ENCODE assay signal across 19 cellular contexts in genomic region chr10:54869022-54869421, GRCh38.
A peak's percentile ranks its signal among the peaks of the same experiment; 100 is the strongest.
DNase-seq lines count a peak whose midpoint lies in the region; ATAC-seq and TF ChIP-seq lines count a peak whose summit lies in the region.
"Had no signal": no experiment of that assay in that cellular context is flagged by ENCODE, and none has a peak within 500 bp of the region (broad histone marks: within the 10 kb centered on the region; RNA-seq: fewer than 3 reads in every experiment).

No MANE protein-coding gene starts in this region.

- H3K27ac ChIP-seq in osteoblast (ENCODE audit: low read depth, low read length) = no peak overlapping the region

- no peak overlapping the region for H3K4me3 Mint-ChIP-seq in mesothelial cell of epicardium
- no peak overlapping the region for H3K4me3 Mint-ChIP-seq in activated CD4-positive, alpha-beta T cell treated with anti-CD3 and anti-CD28 coated beads, Interleukin-2, amount 10 ng/mL, durations not matched to agents 24 days and 14 days
- H3K4me3 Mint-ChIP-seq: CD14-positive monocyte had no signal

- DNase-seq in HS-5 (ENCODE audit: low read depth) (peak; percentile 19), astrocyte of the cerebellum (ENCODE audit: low read depth) (peak; percentile 2), left ventricle myocardium superior (no peak), osteoblast (ENCODE audit: insufficient read length, low spot score, missing footprints) (peak; percentile 19), NCI-H2029 treated with DMSO at 0.1 percent for 48 hours (lab: John Stamatoyannopoulos, UW) (no peak), mesothelial cell of epicardium (ENCODE audit: low spot score in 2 of 2, unreplicated experiment in 2 of 2) (no peak)
- no peak for DNase-seq in stimulated activated CD4-positive, alpha-beta T cell treated with anti-CD3 and anti-CD28 coated beads, Interleukin-15, amount 100 ng/mL, for 24 hours
- no peak for DNase-seq in activated CD4-positive, alpha-beta T cell treated with anti-CD3 and anti-CD28 coated beads, Interleukin-2, amount 10 ng/mL, durations not matched to agents 24 days and 14 days
- DNase-seq: AML-193, COR-L47, DMS 273 treated with DMSO at 0.1 percent for 48 hours, DND-41, KG1, NCI-H1694 treated with DMSO at 0.1 percent for 48 hours, NCI-H2227 treated with DMSO at 0.1 percent for 48 hours, NCI-H510A treated with DMSO at 0.1 percent for 48 hours, NCI-H774, RPMI8226 had no signal

- H3K36me3 ChIP-seq in osteoblast (ENCODE audit: insufficient read depth, low read length) = no peaks in the 10 kb centered on the region

- no peaks in the 10 kb centered on the region for H3K27me3 ChIP-seq in osteoblast (ENCODE audit: insufficient read depth, low read length)

- H3K27me3 Mint-ChIP-seq in mesothelial cell of epicardium (ENCODE audit: low read depth) = no peaks in the 10 kb centered on the region
- H3K27me3 Mint-ChIP-seq in activated CD4-positive, alpha-beta T cell treated with anti-CD3 and anti-CD28 coated beads, Interleukin-2, amount 10 ng/mL, durations not matched to agents 24 days and 14 days = no peaks in the 10 kb centered on the region

- intact Hi-C loops in left ventricle myocardium superior (cut with micrococcal nuclease) = no loop called here
- intact Hi-C loops in activated CD4-positive, alpha-beta T cell treated with anti-CD3 and anti-CD28 coated beads, Interleukin-2, amount 10 ng/mL, durations not matched to agents 24 days and 14 days (cut with micrococcal nuclease) = no loop called here

- TF ChIP-seq CTCF in astrocyte of the cerebellum (IDR thresholded peaks at IDR 0.05; ENCODE audit: low read depth, low read length, missing control alignments) (no peak), osteoblast (IDR thresholded peaks at IDR 0.05; ENCODE audit: extremely low read depth, low read depth, low read length) (no peak), mesothelial cell of epicardium (IDR thresholded peaks at IDR 0.05; ENCODE audit: unreplicated experiment) (no peak)

- no peaks in the 10 kb centered on the region for H3K79me2 ChIP-seq in osteoblast (ENCODE audit: insufficient read depth, low read length)

- H3K4me1 ChIP-seq in osteoblast (ENCODE audit: insufficient read depth, low read length) = no peaks in the 10 kb centered on the region

- H3K9me3 Mint-ChIP-seq in mesothelial cell of epicardium = peaks cover 6% of the 10 kb centered on the region
- H3K9me3 Mint-ChIP-seq in activated CD4-positive, alpha-beta T cell treated with anti-CD3 and anti-CD28 coated beads, Interleukin-2, amount 10 ng/mL, durations not matched to agents 24 days and 14 days = peaks cover 3% of the 10 kb centered on the region

- H4K20me1 ChIP-seq in osteoblast (ENCODE audit: insufficient read depth, low read length) = no peaks in the 10 kb centered on the region

- no peak overlapping the region for H3K27ac Mint-ChIP-seq in mesothelial cell of epicardium
- H3K27ac Mint-ChIP-seq in activated CD4-positive, alpha-beta T cell treated with anti-CD3 and anti-CD28 coated beads, Interleukin-2, amount 10 ng/mL, durations not matched to agents 24 days and 14 days = no peak overlapping the region
- H3K27ac Mint-ChIP-seq: CD14-positive monocyte had no signal

- H3K9me3 ChIP-seq in osteoblast (ENCODE audit: low read depth, low read length) = no peaks in the 10 kb centered on the region

- H2AFZ ChIP-seq in osteoblast (ENCODE audit: low read length) = no peak overlapping the region

- ATAC-seq in left ventricle myocardium superior = peak; percentile 36

- in situ Hi-C loops in astrocyte of the cerebellum (cut with HindIII; ENCODE audit: low sequenced_read_pairs) = no loop called here

- H3K36me3 Mint-ChIP-seq in mesothelial cell of epicardium = peaks cover under 1% of the 10 kb centered on the region
- H3K36me3 Mint-ChIP-seq in activated CD4-positive, alpha-beta T cell treated with anti-CD3 and anti-CD28 coated beads, Interleukin-2, amount 10 ng/mL, durations not matched to agents 24 days and 14 days (ENCODE audit: low read depth) = no peaks in the 10 kb centered on the region
- H3K36me3 Mint-ChIP-seq: CD14-positive monocyte had no signal

- H3K4me3 ChIP-seq in astrocyte of the cerebellum (ENCODE audit: low read depth, low read length) (no peak overlapping the region), osteoblast (ENCODE audit: insufficient read depth, low read length) (no peak overlapping the region)

- no peaks in the 10 kb centered on the region for H3K4me1 Mint-ChIP-seq in mesothelial cell of epicardium
- H3K4me1 Mint-ChIP-seq in activated CD4-positive, alpha-beta T cell treated with anti-CD3 and anti-CD28 coated beads, Interleukin-2, amount 10 ng/mL, durations not matched to agents 24 days and 14 days = no peaks in the 10 kb centered on the region
- H3K4me1 Mint-ChIP-seq: CD14-positive monocyte had no signal

- H3K4me2 ChIP-seq in osteoblast (ENCODE audit: insufficient read depth, low read length) = no peak overlapping the region

Comparison
In these comparisons a context has a peak if more than half of its experiments do, and no peak if none do; other contexts are left out.
1. DNase-seq: peak in HS-5 (single experiment), astrocyte of the cerebellum (single experiment) and osteoblast (single experiment); none in left ventricle myocardium superior (single experiment), NCI-H2029 treated with DMSO at 0.1 percent for 48 hours (single experiment), stimulated activated CD4-positive, alpha-beta T cell treated with anti-CD3 and anti-CD28 coated beads, Interleukin-15, amount 100 ng/mL, for 24 hours (single experiment), mesothelial cell of epicardium (0 of 2) and activated CD4-positive, alpha-beta T cell treated with anti-CD3 and anti-CD28 coated beads, Interleukin-2, amount 10 ng/mL, durations not matched to agents 24 days and 14 days (single experiment).